12 cellular contexts compared by ENCODE assay signal in genomic region chr1:45752014-45752413, GRCh38. TPM values are rescaled to one million over a fixed set of nuclear protein-coding genes. Genes with fewer than 3 reads are reported as not detected.
A peak's percentile ranks its signal among the peaks of the same experiment; 100 is the strongest.
DNase-seq lines count a peak whose midpoint lies in the region; ATAC-seq and TF ChIP-seq lines count a peak whose summit lies in the region.
"Had no signal": no experiment of that assay in that cellular context is flagged by ENCODE, and none has a peak within 500 bp of the region (broad histone marks: within the 10 kb centered on the region; RNA-seq: fewer than 3 reads in every experiment).

No MANE protein-coding gene starts in this region.

- no TSS peak for BruUV-seq in MCF 10A (replicated peaks; lab: Mats Ljungman, UMichigan)

- peaks cover 4% of the 10 kb centered on the region for H3K4me1 Mint-ChIP-seq in MCF 10A (ENCODE audit: insufficient read depth, unreplicated experiment)
- H3K4me1 Mint-ChIP-seq in activated T-helper 17 cell treated with anti-CD3 and anti-CD28 coated beads, Interleukin-2, amount 50 U/mL, for 72 hours, result peaks cover 4% of the 10 kb centered on the region
- peaks cover 11% of the 10 kb centered on the region for H3K4me1 Mint-ChIP-seq in mesothelial cell of epicardium

- peaks cover 0 to 6% of the 10 kb centered on the region in 2 donors for H3K9me3 ChIP-seq in breast epithelium

- intact Hi-C loops in MCF 10A (cut with micrococcal nuclease), result loop anchor here (5.0 kb wide), 1 partner anchor 130 kb away; no protein-coding TSS in a partner anchor
- intact Hi-C loops in breast epithelium (cut with DNase I; ENCODE audit: low total_unique reads), result loop anchor here (10.0 kb wide), 2 partner anchors 53 to 283 kb away; partner anchors contain the start of gene MAST2

- no peak for DNase-seq in MCF 10A (ENCODE audit: unreplicated experiment)
- DNase-seq in breast epithelium (ENCODE audit: low spot score in 2 of 2), result no peak
- DNase-seq in mesothelial cell of epicardium (ENCODE audit: low spot score in 2 of 2, unreplicated experiment in 2 of 2), result no peak
- DNase-seq in cerebellar cortex (ENCODE audit: low spot score), result no peak
- DNase-seq in amniotic stem cell (lab: John Stamatoyannopoulos, UW), result no peak
- DNase-seq: effector memory CD4-positive, alpha-beta T cell; mesendoderm; NCI-H82 had no signal

- POLR2A ChIA-PET in MCF 10A (lab: Yijun Ruan, JAX), result interaction anchor here (1.0 to 2.4 kb wide), 7 partner anchors 11 to 230 kb away, joined by 3 to 8 read pairs (median 3); partner anchors contain the start of genes MAST2 and PRDX1

- H3K4me3 ChIP-seq in breast epithelium, result no peak overlapping the region

- TF ChIP-seq POLR2A in breast epithelium (IDR thresholded peaks at IDR 0.05), result no peak

- no peaks in the 10 kb centered on the region for H3K27me3 Mint-ChIP-seq in MCF 10A (ENCODE audit: insufficient read depth, unreplicated experiment)
- no peaks in the 10 kb centered on the region for H3K27me3 Mint-ChIP-seq in activated T-helper 17 cell treated with anti-CD3 and anti-CD28 coated beads, Interleukin-2, amount 50 U/mL, for 72 hours
- H3K27me3 Mint-ChIP-seq in mesothelial cell of epicardium (ENCODE audit: low read depth), result no peaks in the 10 kb centered on the region

- TF ChIP-seq CTCF in MCF 10A (IDR thresholded peaks at IDR 0.05; ENCODE audit: unreplicated experiment) (no peak), breast epithelium (IDR thresholded peaks at IDR 0.05) (no peak), mesothelial cell of epicardium (IDR thresholded peaks at IDR 0.05; ENCODE audit: unreplicated experiment) (no peak)

- CTCF ChIA-PET in MCF 10A (lab: Yijun Ruan, JAX), result no interaction called here

- peak overlapping the region; percentile 16 for H3K4me3 Mint-ChIP-seq in MCF 10A (ENCODE audit: unreplicated experiment)
- peak overlapping the region; percentile 95 for H3K4me3 Mint-ChIP-seq in activated T-helper 17 cell treated with anti-CD3 and anti-CD28 coated beads, Interleukin-2, amount 50 U/mL, for 72 hours
- H3K4me3 Mint-ChIP-seq in mesothelial cell of epicardium, result peak overlapping the region; percentile 6

- H3K27ac ChIP-seq in breast epithelium, result peak overlapping the region in 1 of 2 donors; percentile 95
- H3K27ac ChIP-seq: parathyroid adenoma had no signal

- H3K36me3 Mint-ChIP-seq in MCF 10A (ENCODE audit: insufficient read depth, unreplicated experiment) (peaks cover 10% of the 10 kb centered on the region), mesothelial cell of epicardium (peaks cover 4% of the 10 kb centered on the region)
- no peaks in the 10 kb centered on the region for H3K36me3 Mint-ChIP-seq in activated T-helper 17 cell treated with anti-CD3 and anti-CD28 coated beads, Interleukin-2, amount 50 U/mL, for 72 hours (ENCODE audit: low read depth)

- H3K36me3 ChIP-seq in breast epithelium, result no peaks in the 10 kb centered on the region

- no peak overlapping the region for H3K27ac Mint-ChIP-seq in MCF 10A (ENCODE audit: low read depth, unreplicated experiment)
- peak overlapping the region; percentile 99 for H3K27ac Mint-ChIP-seq in activated T-helper 17 cell treated with anti-CD3 and anti-CD28 coated beads, Interleukin-2, amount 50 U/mL, for 72 hours
- H3K27ac Mint-ChIP-seq in mesothelial cell of epicardium, result no peak overlapping the region

- peaks cover 0 to 4% of the 10 kb centered on the region in 2 donors for H3K4me1 ChIP-seq in breast epithelium
- H3K4me1 ChIP-seq: parathyroid adenoma had no signal

- H3K27me3 ChIP-seq in breast epithelium, result no peaks in the 10 kb centered on the region

- no peaks in the 10 kb centered on the region for H3K9me3 Mint-ChIP-seq in MCF 10A (ENCODE audit: unreplicated experiment)
- no peaks in the 10 kb centered on the region for H3K9me3 Mint-ChIP-seq in activated T-helper 17 cell treated with anti-CD3 and anti-CD28 coated beads, Interleukin-2, amount 50 U/mL, for 72 hours
- peaks cover 21% of the 10 kb centered on the region for H3K9me3 Mint-ChIP-seq in mesothelial cell of epicardium

- ATAC-seq in activated T-helper 17 cell treated with anti-CD3 and anti-CD28 coated beads, Interleukin-2, amount 50 U/mL, for 72 hours (replicated peaks), result no peak
- ATAC-seq in HG02798 (IDR thresholded peaks at IDR 0.05; ENCODE audit: poor library complexity, unreplicated experiment) (no peak), GM19035 (IDR thresholded peaks at IDR 0.05; ENCODE audit: unreplicated experiment) (no peak)

RNA-seq across cellular contexts. Expression of gene IPP, which starts 1.6 kb away (rescaled TPM):
- total RNA-seq in MCF 10A (2022) (11.6 and 17.6 TPM in 2 replicates), breast epithelium (10 to 100 TPM; 10.5 to 15.4 (median 11.4) TPM), mesothelial cell of epicardium (19.8 to 23.1 TPM (median 20.6 TPM) in 3 replicates)
- 10 to 100 TPM; 10.0 to 15.4 TPM for total RNA-seq in activated T-helper 17 cell treated with anti-CD3 and anti-CD28 coated beads, Interleukin-2, amount 50 U/mL, for 72 hours

RNA-seq across cellular contexts. Expression of gene MAST2, which starts 51.4 kb away (rescaled TPM):
- 33.3 and 39.2 TPM in 2 replicates for total RNA-seq in MCF 10A (2022)
- total RNA-seq in breast epithelium, result 10 to 100 TPM; 28.0 to 34.4 (median 31.6) TPM
- total RNA-seq in activated T-helper 17 cell treated with anti-CD3 and anti-CD28 coated beads, Interleukin-2, amount 50 U/mL, for 72 hours, result 10 to 100 TPM; 24.4 to 29.8 TPM
- total RNA-seq in mesothelial cell of epicardium, result 60.7 to 63.7 TPM (median 63.0 TPM) in 3 replicates

Comparison
In these comparisons a context has a peak if more than half of its experiments do, and no peak if none do; other contexts are left out.
1. H3K4me3 Mint-ChIP-seq: peak in every context shown above with its lines; median percentile 95 in activated T-helper 17 cell treated with anti-CD3 and anti-CD28 coated beads, Interleukin-2, amount 50 U/mL, for 72 hours; 16 in MCF 10A; 6 in mesothelial cell of epicardium.